20 cellular contexts compared by ENCODE assay signal in the genomic region with DNA sequence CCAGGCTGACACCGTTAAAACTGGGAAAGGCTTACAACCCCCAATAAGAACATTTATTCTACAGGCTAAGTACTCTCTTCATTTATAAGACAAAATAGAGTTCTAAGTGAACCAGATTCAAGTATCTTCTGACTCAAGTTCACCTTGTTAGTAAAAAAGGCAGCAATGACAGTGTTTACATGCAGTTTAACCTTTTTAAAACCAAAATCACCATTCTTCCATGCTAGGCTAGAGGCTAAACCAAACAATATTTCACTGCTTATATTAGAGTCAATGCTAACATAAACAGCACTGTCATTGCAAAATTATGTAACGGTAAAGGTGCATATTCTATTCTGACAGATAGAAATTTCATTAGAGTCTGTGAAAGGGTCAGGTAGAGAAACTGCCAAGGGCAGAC.
DNase-seq lines count a peak whose midpoint lies in the region; ATAC-seq and TF ChIP-seq lines count a peak whose summit lies in the region.
"Had no signal": no experiment of that assay in that cellular context is flagged by ENCODE, and none has a peak within 500 bp of the region (broad histone marks: within the 10 kb centered on the region; RNA-seq: fewer than 3 reads in every experiment).

No MANE protein-coding gene starts in this region.

- TF ChIP-seq EP300 in gastroesophageal sphincter (IDR thresholded peaks at IDR 0.05): no peak

- 38 to 44% methylated on average over 2 of the region's 2 CpGs for WGBS in gastroesophageal sphincter (ENCODE audit: low coverage in 1 of 2), 2 donors

- peak overlapping the region; percentile 45 to 75 (median 66) for H3K27ac ChIP-seq in gastroesophageal sphincter
- H3K27ac ChIP-seq: 22Rv1; A549; BLaER1 treated with 17β-estradiol and CSF1 and Interleukin-3, amounts not matched to agents 10 nM and 100 nM; C4-2B had no signal

- H3K9me3 Mint-ChIP-seq in HFFc6 (peaks cover 4% of the 10 kb centered on the region; the same call in 1 of the 2 replicates), chondrocyte (ENCODE audit: low read depth) (no peaks in the 10 kb centered on the region), osteocyte (ENCODE audit: unreplicated experiment) (no peaks in the 10 kb centered on the region)
- H3K9me3 Mint-ChIP-seq: CD4-positive, alpha-beta T cell; CD8-positive, alpha-beta T cell had no signal

- H3K36me3 Mint-ChIP-seq in HFFc6 (ENCODE audit: low read depth) (peaks cover 89% of the 10 kb centered on the region), chondrocyte (ENCODE audit: low read depth) (peaks cover 69% of the 10 kb centered on the region), osteocyte (ENCODE audit: unreplicated experiment) (peaks cover 86% of the 10 kb centered on the region)
- H3K36me3 Mint-ChIP-seq: CD8-positive, alpha-beta T cell had no signal

- peaks cover 0 to 68% of the 10 kb centered on the region in 2 donors for H3K36me3 ChIP-seq in gastroesophageal sphincter
- H3K36me3 ChIP-seq: BLaER1 treated with 17β-estradiol and CSF1 and Interleukin-3, amounts not matched to agents 10 nM and 100 nM had no signal

- no peak for TF ChIP-seq POLR2A in gastroesophageal sphincter (IDR thresholded peaks at IDR 0.05)

- H3K4me1 Mint-ChIP-seq in HFFc6 (ENCODE audit: low read depth) (peaks cover 45% of the 10 kb centered on the region), chondrocyte (ENCODE audit: low read depth) (peaks cover 41% of the 10 kb centered on the region), osteocyte (ENCODE audit: unreplicated experiment) (peaks cover 27% of the 10 kb centered on the region)
- H3K4me1 Mint-ChIP-seq: B cell had no signal

- ATAC-seq in gastroesophageal sphincter (no peak), HG02610 (IDR thresholded peaks at IDR 0.05; ENCODE audit: unreplicated experiment) (no peak)
- ATAC-seq: A549; CD8-positive, alpha-beta T cell had no signal

- peaks cover 31% of the 10 kb centered on the region for H3K27me3 Mint-ChIP-seq in HFFc6 (ENCODE audit: insufficient read depth)
- no peaks in the 10 kb centered on the region for H3K27me3 Mint-ChIP-seq in chondrocyte (ENCODE audit: low read depth)
- no peaks in the 10 kb centered on the region for H3K27me3 Mint-ChIP-seq in osteocyte (ENCODE audit: unreplicated experiment)
- H3K27me3 Mint-ChIP-seq: B cell; CD4-positive, alpha-beta T cell had no signal

- no peaks in the 10 kb centered on the region for H3K27me3 ChIP-seq in gastroesophageal sphincter
- H3K27me3 ChIP-seq: BLaER1 treated with 17β-estradiol and CSF1 and Interleukin-3, amounts not matched to agents 10 nM and 100 nM had no signal

- H3K4me3 ChIP-seq in gastroesophageal sphincter: no peak overlapping the region
- H3K4me3 ChIP-seq: A549; BLaER1 treated with 17β-estradiol and CSF1 and Interleukin-3, amounts not matched to agents 10 nM and 100 nM had no signal

- peak overlapping the region; percentile 57 for H3K27ac Mint-ChIP-seq in HFFc6
- peak overlapping the region; percentile 85 for H3K27ac Mint-ChIP-seq in chondrocyte (ENCODE audit: unreplicated experiment)
- peak overlapping the region; percentile 70 for H3K27ac Mint-ChIP-seq in osteocyte (ENCODE audit: unreplicated experiment)
- H3K27ac Mint-ChIP-seq: B cell; CD4-positive, alpha-beta T cell; CD8-positive, alpha-beta T cell had no signal

- H3K9me3 ChIP-seq in gastroesophageal sphincter: no peaks in the 10 kb centered on the region
- H3K9me3 ChIP-seq: A549; BLaER1 treated with 17β-estradiol and CSF1 and Interleukin-3, amounts not matched to agents 10 nM and 100 nM; Caco-2 had no signal

- TF ChIP-seq CTCF in HFFc6 (IDR thresholded peaks at IDR 0.05): no peak
- TF ChIP-seq CTCF in chondrocyte (IDR thresholded peaks at IDR 0.05): no peak
- TF ChIP-seq CTCF in gastroesophageal sphincter (IDR thresholded peaks at IDR 0.05): no peak
- TF ChIP-seq CTCF in osteocyte (IDR thresholded peaks at IDR 0.05): no peak

- DNase-seq in HFFc6 (no peak), chondrocyte (ENCODE audit: low spot score) (no peak), osteocyte (ENCODE audit: extremely low spot score, unreplicated experiment) (no peak), NCI-H526 treated with DMSO at 0.1 percent for 48 hours (lab: John Stamatoyannopoulos, UW) (no peak), T1000 (lab: John Stamatoyannopoulos, UW) (no peak), NCI-H2107 (lab: John Stamatoyannopoulos, UW) (no peak)
- DNase-seq: AML-193; Caco-2; Calu3; CD4-positive, alpha-beta T cell; CD8-positive, alpha-beta T cell; DMS79 treated with DMSO at 0.1 percent for 48 hours; GF-D8 had no signal

- H3K4me3 Mint-ChIP-seq in HFFc6 (no peak overlapping the region), chondrocyte (ENCODE audit: unreplicated experiment) (no peak overlapping the region), osteocyte (ENCODE audit: unreplicated experiment) (no peak overlapping the region)
- H3K4me3 Mint-ChIP-seq: B cell; CD4-positive, alpha-beta T cell; CD8-positive, alpha-beta T cell had no signal

- peaks cover 6 to 59% (median 6%) of the 10 kb centered on the region in 3 donors for H3K4me1 ChIP-seq in gastroesophageal sphincter
- H3K4me1 ChIP-seq: A549; BLaER1 treated with 17β-estradiol and CSF1 and Interleukin-3, amounts not matched to agents 10 nM and 100 nM; Caco-2 had no signal
